In genomic region chrX:81114757-81115156, GRCh38 we compare ENCODE assay signal across 27 cellular contexts.
"Had no signal": no experiment of that assay in that cellular context is flagged by ENCODE, and none has a peak within 500 bp of the region (broad histone marks: within the 10 kb centered on the region; RNA-seq: fewer than 3 reads in every experiment).

No MANE protein-coding gene starts in this region.

- H2AFZ ChIP-seq: hepatocyte had no signal

- H3K27me3 ChIP-seq: hepatocyte, ovary, right atrium auricular region, right lobe of liver, suprapubic skin, tibial artery, upper lobe of right lung had no signal

- H3K27me3 Mint-ChIP-seq: memory B cell; naive thymus-derived CD4-positive, alpha-beta T cell; progenitor cell of endocrine pancreas; stimulated activated memory B cell treated with anti-CD40 and anti-IgM and Interleukin-4, amounts not matched to agents 10 μg/mL and 1 μg/mL and 100 μg/mL, for 72 hours had no signal

- H3K4me3 ChIP-seq: hepatocyte, left ventricle myocardium inferior, mucosa of descending colon, ovary, right atrium auricular region, right lobe of liver, smooth muscle cell, suprapubic skin, thoracic aorta, tibial artery, upper lobe of right lung had no signal

- H3K36me3 Mint-ChIP-seq: immature natural killer cell; natural killer cell treated with Interleukin-12 subunit alpha and Interleukin-12 subunit beta and Interleukin-15 and Interleukin-18, amount 100 ng/mL, for 72 hours; stimulated activated memory B cell treated with anti-CD40 and anti-IgM and Interleukin-4, amounts not matched to agents 10 μg/mL and 1 μg/mL and 100 μg/mL, for 72 hours had no signal

- H3K4me1 Mint-ChIP-seq: stimulated activated memory B cell treated with anti-CD40 and anti-IgM and Interleukin-4, amounts not matched to agents 10 μg/mL and 1 μg/mL and 100 μg/mL, for 72 hours had no signal

- FAIRE-seq: islet of Langerhans, urothelium cell line had no signal

- H3K4me1 ChIP-seq: right atrium auricular region, right lobe of liver, suprapubic skin, tibial artery, upper lobe of right lung had no signal

- H3K27ac ChIP-seq: heart right ventricle, hepatocyte, left ventricle myocardium inferior, ovary, right atrium auricular region, right lobe of liver, suprapubic skin, thoracic aorta, tibial artery, upper lobe of right lung had no signal

- H3K27ac Mint-ChIP-seq: immature natural killer cell; memory B cell; natural killer cell treated with Interleukin-12 subunit alpha and Interleukin-12 subunit beta and Interleukin-15 and Interleukin-18, amount 100 ng/mL, for 72 hours; progenitor cell of endocrine pancreas; stimulated activated memory B cell treated with anti-CD40 and anti-IgM and Interleukin-4, amounts not matched to agents 10 μg/mL and 1 μg/mL and 100 μg/mL, for 72 hours had no signal

- H3K4me3 Mint-ChIP-seq: immature natural killer cell; memory B cell; naive thymus-derived CD4-positive, alpha-beta T cell; natural killer cell treated with Interleukin-12 subunit alpha and Interleukin-12 subunit beta and Interleukin-15 and Interleukin-18, amount 100 ng/mL, for 72 hours; stimulated activated memory B cell treated with anti-CD40 and anti-IgM and Interleukin-4, amounts not matched to agents 10 μg/mL and 1 μg/mL and 100 μg/mL, for 72 hours had no signal

- H3K79me2 ChIP-seq: hepatocyte had no signal

- H3K4me2 ChIP-seq: hepatocyte, smooth muscle cell had no signal

- DNase-seq: heart right ventricle; immature natural killer cell; left ventricle myocardium inferior; midbrain; mucosa of descending colon; naive thymus-derived CD4-positive, alpha-beta T cell; ovary; right lobe of liver; stimulated activated CD4-positive, alpha-beta T cell treated with anti-CD3 and anti-CD28 coated beads, Interleukin-1b, Interleukin-23, amount 100 ng/mL, for 48 hours; stimulated activated CD4-positive, alpha-beta T cell treated with anti-CD3 and anti-CD28 coated beads, Interleukin-2, amount 100 ng/mL, for 48 hours; stimulated activated CD4-positive, alpha-beta T cell treated with anti-CD3 and anti-CD28 coated beads, Interleukin-4, amount 100 ng/mL, for 4 hours; stimulated activated CD8-positive, alpha-beta memory T cell treated with anti-CD3 and anti-CD28 coated beads, Interleukin-4, amount 100 ng/mL, for 48 hours; stimulated activated naive CD4-positive, alpha-beta T cell treated with Interleukin-2 at 50 U/mL for 16 hours; tibial artery; trophoblast cell; upper lobe of right lung had no signal

- H3K9me3 Mint-ChIP-seq: memory B cell; naive thymus-derived CD4-positive, alpha-beta T cell; natural killer cell treated with Interleukin-12 subunit alpha and Interleukin-12 subunit beta and Interleukin-15 and Interleukin-18, amount 100 ng/mL, for 72 hours; stimulated activated memory B cell treated with anti-CD40 and anti-IgM and Interleukin-4, amounts not matched to agents 10 μg/mL and 1 μg/mL and 100 μg/mL, for 72 hours had no signal

- H3K9me3 ChIP-seq: heart right ventricle, left ventricle myocardium inferior, mucosa of descending colon, ovary, right atrium auricular region, right lobe of liver, suprapubic skin, thoracic aorta, tibial artery, upper lobe of right lung had no signal

- H3K36me3 ChIP-seq: heart right ventricle, left ventricle myocardium inferior, ovary, right atrium auricular region, suprapubic skin, thoracic aorta, tibial artery, upper lobe of right lung had no signal

- ATAC-seq: heart right ventricle; mucosa of descending colon; naive thymus-derived CD4-positive, alpha-beta T cell; natural killer cell treated with Interleukin-12 subunit alpha and Interleukin-12 subunit beta and Interleukin-15 and Interleukin-18, amount 100 ng/mL, for 72 hours; right lobe of liver; stimulated activated memory B cell treated with anti-CD40 and anti-IgM and Interleukin-4, amounts not matched to agents 10 μg/mL and 1 μg/mL and 100 μg/mL, for 72 hours; upper lobe of right lung had no signal
